19 cellular contexts compared by ENCODE assay signal in the genomic region with DNA sequence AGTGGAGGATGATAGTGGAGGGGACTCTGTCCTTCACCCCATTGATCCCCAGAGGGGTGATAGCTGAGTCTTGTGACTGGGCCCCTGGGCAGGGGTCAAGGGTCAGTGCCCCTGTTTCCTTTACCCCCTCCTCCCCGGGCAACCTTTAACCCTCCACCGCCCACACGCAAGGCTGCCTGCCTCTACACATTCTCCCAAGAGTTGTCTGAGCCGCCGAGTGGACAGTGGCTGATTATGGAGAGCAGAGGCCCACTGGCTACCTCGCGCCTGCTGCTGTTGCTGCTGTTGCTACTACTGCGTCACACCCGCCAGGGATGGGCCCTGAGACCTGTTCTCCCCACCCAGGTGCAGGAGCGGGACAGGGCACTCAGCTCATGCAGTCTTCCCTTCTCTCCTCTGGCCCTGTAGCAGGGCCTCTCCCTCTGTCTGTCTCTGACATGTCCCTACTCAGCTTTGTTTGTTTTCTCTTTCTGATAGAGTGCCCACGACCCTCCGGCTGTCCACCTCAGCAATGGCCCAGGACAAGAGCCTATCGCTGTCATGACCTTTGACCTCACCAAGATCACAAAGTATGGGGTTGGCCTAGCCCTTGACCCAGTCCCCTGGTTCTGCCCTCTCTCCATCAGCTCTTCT. TPM values are rescaled to one million over a fixed set of nuclear protein-coding genes. Genes with fewer than 3 reads are reported as not detected.
A peak's percentile ranks its signal among the peaks of the same experiment; 100 is the strongest.
DNase-seq lines count a peak whose midpoint lies in the region; ATAC-seq and TF ChIP-seq lines count a peak whose summit lies in the region.
"Had no signal": no experiment of that assay in that cellular context is flagged by ENCODE, and none has a peak within 500 bp of the region (broad histone marks: within the 10 kb centered on the region; RNA-seq: fewer than 3 reads in every experiment).

A gene with protein sequence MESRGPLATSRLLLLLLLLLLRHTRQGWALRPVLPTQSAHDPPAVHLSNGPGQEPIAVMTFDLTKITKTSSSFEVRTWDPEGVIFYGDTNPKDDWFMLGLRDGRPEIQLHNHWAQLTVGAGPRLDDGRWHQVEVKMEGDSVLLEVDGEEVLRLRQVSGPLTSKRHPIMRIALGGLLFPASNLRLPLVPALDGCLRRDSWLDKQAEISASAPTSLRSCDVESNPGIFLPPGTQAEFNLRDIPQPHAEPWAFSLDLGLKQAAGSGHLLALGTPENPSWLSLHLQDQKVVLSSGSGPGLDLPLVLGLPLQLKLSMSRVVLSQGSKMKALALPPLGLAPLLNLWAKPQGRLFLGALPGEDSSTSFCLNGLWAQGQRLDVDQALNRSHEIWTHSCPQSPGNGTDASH (plus strand): TSS at position 197 of the 633 bp plus-strand sequence. CDS start 38 bp downstream, at position 235.

- H3K36me3 ChIP-seq in CD4-positive, CD25-positive, alpha-beta regulatory T cell (ENCODE audit: control insufficient read depth, insufficient read depth, low read length): no peaks in the 10 kb centered on the region
- H3K36me3 ChIP-seq in adipocyte (ENCODE audit: control insufficient read depth, insufficient read depth, low read length, severe bottlenecking) (peaks cover 4% of the 10 kb centered on the region), liver (ENCODE audit: control insufficient read depth in 4 of 4, insufficient read depth in 3 of 4, low read depth in 1 of 4, low read length in 3 of 4) (peaks cover 0 to 1% (median 0%) of the 10 kb centered on the region in 4 donors), neural progenitor cell (no peaks in the 10 kb centered on the region)
- H3K36me3 ChIP-seq: SJCRH30 had no signal

- H2AFZ ChIP-seq in neural progenitor cell (replicated peaks): no peak within 1 kb of the TSS

- H3K79me2 ChIP-seq in neural progenitor cell (ENCODE audit: low read depth): no peaks in the 10 kb centered on the region

- no peak within 1 kb of the TSS for H3K4me2 ChIP-seq in neural progenitor cell
- H3K4me2 ChIP-seq: BLaER1 treated with 17β-estradiol and CSF1 and Interleukin-3, amounts not matched to agents 10 nM and 100 nM had no signal

- no peaks in the 10 kb centered on the region for H3K9me3 ChIP-seq in CD4-positive, CD25-positive, alpha-beta regulatory T cell (ENCODE audit: control insufficient read depth in 2 of 2, low read length in 2 of 2)
- no peaks in the 10 kb centered on the region for H3K9me3 ChIP-seq in adipocyte (ENCODE audit: control insufficient read depth, low read length)
- no peaks in the 10 kb centered on the region for H3K9me3 ChIP-seq in liver (ENCODE audit: control insufficient read depth in 4 of 4, low read length in 3 of 4)
- no peaks in the 10 kb centered on the region for H3K9me3 ChIP-seq in neural progenitor cell (ENCODE audit: low read depth)
- H3K9me3 ChIP-seq: BLaER1 treated with 17β-estradiol and CSF1 and Interleukin-3, amounts not matched to agents 10 nM and 100 nM; Caco-2; SJCRH30 had no signal

- no peak for DNase-seq in CD4-positive, CD25-positive, alpha-beta regulatory T cell
- no peak for DNase-seq in adipocyte (ENCODE audit: low read depth)
- no peak for DNase-seq in neural progenitor cell (ENCODE audit: low spot score)
- no peak for DNase-seq in NCI-H187 treated with DMSO at 0.1 percent for 48 hours (lab: John Stamatoyannopoulos, UW)
- no peak for DNase-seq in activated CD4-positive, alpha-beta T cell treated with anti-CD3 and anti-CD28 coated beads for 48 hours
- DNase-seq in NOMO-1 treated with dmso at 0.1 percent for 144 hours (lab: John Stamatoyannopoulos, UW; ENCODE audit: unreplicated experiment): no peak
- no peak for DNase-seq in activated T-cell treated with anti-CD3 and anti-CD28 coated beads for 4 hours
- DNase-seq: Caco-2, EL, Karpas-422, MM.1S, NCI-H1092 treated with DMSO at 0.1 percent for 48 hours, NCI-H1930, NCI-H446, NCI-H69, PC-3, SJCRH30 had no signal

- H4K20me1 ChIP-seq in neural progenitor cell (ENCODE audit: low read depth): no peaks in the 10 kb centered on the region

- no peak within 1 kb of the TSS for H3K27ac ChIP-seq in CD4-positive, CD25-positive, alpha-beta regulatory T cell (ENCODE audit: insufficient read depth, low read length, poor library complexity, severe bottlenecking)
- H3K27ac ChIP-seq in liver (ENCODE audit: low read depth in 1 of 2, low read length in 2 of 2) (peak within 1 kb of the TSS; percentile 25 to 30), neural progenitor cell (no peak within 1 kb of the TSS)
- H3K27ac ChIP-seq: BLaER1 treated with 17β-estradiol and CSF1 and Interleukin-3, amounts not matched to agents 10 nM and 100 nM; SJCRH30 had no signal

- TF ChIP-seq RAD21 in liver (IDR thresholded peaks at IDR 0.05): no peak

- 53% methylated on average over 13 of the region's 13 CpGs for WGBS in liver

- H3K4me1 ChIP-seq in CD4-positive, CD25-positive, alpha-beta regulatory T cell (ENCODE audit: control insufficient read depth, insufficient read depth, low read length, poor library complexity, severe bottlenecking): peaks cover 17% of the 10 kb centered on the region
- H3K4me1 ChIP-seq in adipocyte (ENCODE audit: control insufficient read depth, insufficient read depth, low read length) (peaks cover 5% of the 10 kb centered on the region), liver (ENCODE audit: control insufficient read depth in 4 of 4, insufficient read depth in 4 of 4, low read length in 3 of 4) (peaks cover 15 to 59% (median 49%) of the 10 kb centered on the region in 4 donors), neural progenitor cell (peaks cover 4% of the 10 kb centered on the region)
- H3K4me1 ChIP-seq: SJCRH30 had no signal

- peaks cover 0 to 21% (median 13%) of the 10 kb centered on the region in 4 donors for H3K4me1 Mint-ChIP-seq in CD4-positive, CD25-positive, alpha-beta regulatory T cell
- H3K4me1 Mint-ChIP-seq in neural progenitor cell: peaks cover 38% of the 10 kb centered on the region

- H3K4me3 ChIP-seq in CD4-positive, CD25-positive, alpha-beta regulatory T cell (ENCODE audit: low read depth, low read length): no peak within 1 kb of the TSS
- H3K4me3 ChIP-seq in adipocyte (ENCODE audit: low read length): no peak within 1 kb of the TSS
- H3K4me3 ChIP-seq in liver (ENCODE audit: low read depth in 1 of 3, low read length in 3 of 3): no peak within 1 kb of the TSS
- no peak within 1 kb of the TSS for H3K4me3 ChIP-seq in neural progenitor cell
- H3K4me3 ChIP-seq: BLaER1 treated with 17β-estradiol and CSF1 and Interleukin-3, amounts not matched to agents 10 nM and 100 nM; SJCRH30 had no signal

- no peak for TF ChIP-seq CTCF in liver (IDR thresholded peaks at IDR 0.05; ENCODE audit: low read depth, low read length, missing input control)
- no peak for TF ChIP-seq CTCF in neural progenitor cell (IDR thresholded peaks at IDR 0.05)

- peaks cover 4% of the 10 kb centered on the region for H3K27me3 Mint-ChIP-seq in CD4-positive, CD25-positive, alpha-beta regulatory T cell
- peaks cover 9% of the 10 kb centered on the region for H3K27me3 Mint-ChIP-seq in neural progenitor cell (ENCODE audit: insufficient read depth, low read depth)

- H3F3A ChIP-seq in neural progenitor cell (ENCODE audit: low read depth): peaks cover 13% of the 10 kb centered on the region

- peak within 1 kb of the TSS in 2 of 3 donors; percentile 55 to 84 for H3K27ac Mint-ChIP-seq in CD4-positive, CD25-positive, alpha-beta regulatory T cell
- H3K27ac Mint-ChIP-seq in neural progenitor cell: peak within 1 kb of the TSS; percentile 78

- H3K9ac ChIP-seq in adipocyte (ENCODE audit: low read length): peak within 1 kb of the TSS; percentile 1
- no peak within 1 kb of the TSS for H3K9ac ChIP-seq in liver (ENCODE audit: low read depth in 1 of 2, low read length in 2 of 2)
- H3K9ac ChIP-seq in neural progenitor cell: no peak within 1 kb of the TSS

- no peak for ATAC-seq in CD4-positive, CD25-positive, alpha-beta regulatory T cell (ENCODE audit: low read depth in 2 of 2)
- ATAC-seq: PC-3 had no signal

- no peaks in the 10 kb centered on the region for H3K27me3 ChIP-seq in CD4-positive, CD25-positive, alpha-beta regulatory T cell (ENCODE audit: control insufficient read depth, insufficient read depth, low read length)
- H3K27me3 ChIP-seq in adipocyte (replicated peaks; ENCODE audit: control insufficient read depth, insufficient read depth, low read length): peaks cover 4% of the 10 kb centered on the region
- H3K27me3 ChIP-seq in liver (ENCODE audit: control insufficient read depth in 4 of 4, insufficient read depth in 4 of 4, low read length in 3 of 4): no peaks in the 10 kb centered on the region
- H3K27me3 ChIP-seq in neural progenitor cell: no peaks in the 10 kb centered on the region
- H3K27me3 ChIP-seq: BLaER1 treated with 17β-estradiol and CSF1 and Interleukin-3, amounts not matched to agents 10 nM and 100 nM; SJCRH30 had no signal

- no peaks in the 10 kb centered on the region for H3K36me3 Mint-ChIP-seq in CD4-positive, CD25-positive, alpha-beta regulatory T cell
- peaks cover 6% of the 10 kb centered on the region for H3K36me3 Mint-ChIP-seq in neural progenitor cell

- H3K4me3 Mint-ChIP-seq in CD4-positive, CD25-positive, alpha-beta regulatory T cell: peak within 1 kb of the TSS; percentile 25 to 67 (median 48)
- H3K4me3 Mint-ChIP-seq in neural progenitor cell: peak within 1 kb of the TSS; percentile 53

- H3K9me3 Mint-ChIP-seq in CD4-positive, CD25-positive, alpha-beta regulatory T cell: no peaks in the 10 kb centered on the region
- H3K9me3 Mint-ChIP-seq in neural progenitor cell: peaks cover 2% of the 10 kb centered on the region

TF ChIP-seq in liver, 16 proteins besides CTCF, POLR2A, EP300 and RAD21 (continues in another document):
- no peak for TF ChIP-seq ZBTB33 (IDR thresholded peaks at IDR 0.05)
- no peak for TF ChIP-seq GABPA (IDR thresholded peaks at IDR 0.05 in 1 of 2, conservative IDR thresholded peaks at IDR 0.05 in 1 of 2)
- peak; percentile 60 to 71 for TF ChIP-seq RXRA (IDR thresholded peaks at IDR 0.05)
- no peak for TF ChIP-seq JUND (IDR thresholded peaks at IDR 0.05)

RNA-seq across cellular contexts. Expression of the gene that starts here (rescaled TPM):
- not detected for total RNA-seq in CD4-positive, CD25-positive, alpha-beta regulatory T cell
- not detected for polyA plus RNA-seq in CD4-positive, CD25-positive, alpha-beta regulatory T cell
- total RNA-seq in liver (10 to 100 TPM in 1 of 2 donors, 1 to 10 TPM in 1; 3.5 to 15.3 TPM), neural progenitor cell (ENCODE audit: low replicate concordance) (0.46 TPM in 1 of 2 replicates, not detected in the other)
- 10 to 100 TPM; 29.0 to 61.6 TPM for polyA plus RNA-seq in liver
- total RNA-seq: PC-3 had no signal

Comparison
In these comparisons a context has a peak if more than half of its experiments do, and no peak if none do; other contexts are left out.
1. RNA of the gene that starts here (polyA plus RNA-seq): 29.0 to 61.6 TPM in liver; not detected in CD4-positive, CD25-positive, alpha-beta regulatory T cell; every median in the first group is over 10 times any median in the second.
2. H3K27ac ChIP-seq: peak in liver (2 of 2); none in CD4-positive, CD25-positive, alpha-beta regulatory T cell (single experiment) and neural progenitor cell (single experiment).